8 cellular contexts compared by ENCODE assay signal in genomic region chr10:14879055-14879800, GRCh38. TPM values are rescaled to one million over a fixed set of nuclear protein-coding genes. Genes with fewer than 3 reads are reported as not detected.
A peak's percentile ranks its signal among the peaks of the same experiment; 100 is the strongest.
DNase-seq lines count a peak whose midpoint lies in the region; ATAC-seq and TF ChIP-seq lines count a peak whose summit lies in the region.

No MANE protein-coding gene starts in this region.

- peak; percentile 15 for ATAC-seq in GM19468 (IDR thresholded peaks at IDR 0.05; ENCODE audit: extremely low read depth, unreplicated experiment)
- ATAC-seq in HG03575 (IDR thresholded peaks at IDR 0.05; ENCODE audit: extremely low read depth, insufficient number of reproducible peaks, low FRiP score, unreplicated experiment), result peak; percentile 5
- peak; percentile 46 to 63 for ATAC-seq in lower lobe of right lung

- no peaks in the 10 kb centered on the region for H3K27me3 ChIP-seq in colonic mucosa
- no peaks in the 10 kb centered on the region for H3K27me3 ChIP-seq in lower lobe of right lung (ENCODE audit: low read depth)

- peaks cover 0 to 2% of the 10 kb centered on the region in 2 donors for H3K36me3 Mint-ChIP-seq in CD14-positive monocyte

- H3K4me1 ChIP-seq in colonic mucosa (peaks cover 3% of the 10 kb centered on the region), lower lobe of right lung (peaks cover 22% of the 10 kb centered on the region)

- intact Hi-C loops in CD14-positive monocyte (cut with micrococcal nuclease) (loop anchor here in 1 of 2 donors (2.0 to 5.0 kb wide), 2 partner anchors 40 to 73 kb away; partner anchors contain the start of genes CDNF, DCLRE1C, HSPA14 and MSANTD7), colonic mucosa (cut with DNase I) (no loop called here), lower lobe of right lung (cut with DNase I) (no loop called here)

- H3K27ac Mint-ChIP-seq in CD14-positive monocyte, result peak overlapping the region in 5 of 7 donors; percentile 62 to 86 (median 73)

- peak overlapping the region; percentile 73 to 83 for H3K9ac ChIP-seq in colonic mucosa (ENCODE audit: low read depth in 2 of 2, low read length in 2 of 2)

- H3K36me3 ChIP-seq in colonic mucosa (no peaks in the 10 kb centered on the region), lower lobe of right lung (no peaks in the 10 kb centered on the region)

- H3K4me3 Mint-ChIP-seq in CD14-positive monocyte, result peak overlapping the region; percentile 90 to 95

- DNase-seq in CD14-positive monocyte (ENCODE audit: low spot score) (no peak), colonic mucosa (peak; percentile 41), lower lobe of right lung (peak; percentile 52), mesenteric fat pad (ENCODE audit: low spot score) (no peak)
- peak; percentile 3 for DNase-seq in stimulated activated CD8-positive, alpha-beta memory T cell treated with anti-CD3 and anti-CD28 coated beads, Interleukin-7, amount 100 ng/mL, for 24 hours (ENCODE audit: low read depth)

- no peaks in the 10 kb centered on the region for H3K9me3 ChIP-seq in colonic mucosa
- H3K9me3 ChIP-seq in lower lobe of right lung, result no peaks in the 10 kb centered on the region

- peak overlapping the region; percentile 94 for H3K27ac ChIP-seq in colonic mucosa
- H3K27ac ChIP-seq in lower lobe of right lung, result peak overlapping the region; percentile 91

- peaks cover 49% of the 10 kb centered on the region for H3K4me1 Mint-ChIP-seq in CD14-positive monocyte

- TF ChIP-seq CTCF in CD14-positive monocyte (IDR thresholded peaks at IDR 0.05), result no peak
- no peak for TF ChIP-seq CTCF in WI38 (IDR thresholded peaks at IDR 0.05; ENCODE audit: low read depth, low read length)
- no peak for TF ChIP-seq CTCF in colonic mucosa (IDR thresholded peaks at IDR 0.05)
- no peak for TF ChIP-seq CTCF in lower lobe of right lung (IDR thresholded peaks at IDR 0.05)

- H3K27me3 Mint-ChIP-seq in CD14-positive monocyte (ENCODE audit: low read depth in 3 of 3), result peaks cover 0 to 2% (median 0%) of the 10 kb centered on the region in 3 donors

- H3K4me3 ChIP-seq in WI38 (ENCODE audit: low read depth, low read length) (peak overlapping the region; percentile 91), colonic mucosa (peak overlapping the region; percentile 89), lower lobe of right lung (peak overlapping the region; percentile 70)

- H3K9me3 Mint-ChIP-seq in CD14-positive monocyte, result no peaks in the 10 kb centered on the region

RNA-seq across cellular contexts. Expression of gene SUV39H2, which starts 0.6 kb away (rescaled TPM):
- 1 to 10 TPM in 1 of 2 donors, under 1 TPM in 1; 0.86 to 1.2 TPM for polyA plus RNA-seq in CD14-positive monocyte
- 10 to 100 TPM in 1 of 2 donors, 1 to 10 TPM in 1; 6.1 to 20.2 TPM for total RNA-seq in colonic mucosa
- 4.3 TPM for total RNA-seq in lower lobe of right lung
- total RNA-seq in mesenteric fat pad, result 8.6 TPM

RNA-seq across cellular contexts. Expression of gene HSPA14, which starts 41.1 kb away (rescaled TPM):
- polyA plus RNA-seq in CD14-positive monocyte, result 10 to 100 TPM; 15.4 to 19.3 TPM
- 10 to 100 TPM; 18.1 to 20.2 TPM for total RNA-seq in colonic mucosa
- total RNA-seq in lower lobe of right lung, result 10.4 TPM
- total RNA-seq in mesenteric fat pad, result 12.1 TPM

RNA-seq across cellular contexts. Expression of gene MSANTD7, which starts 41.1 kb away (rescaled TPM):
- 1 to 10 TPM; 5.0 to 7.3 TPM for polyA plus RNA-seq in CD14-positive monocyte
- total RNA-seq in colonic mucosa (10 to 100 TPM; 12.2 to 14.6 TPM), lower lobe of right lung (8.0 TPM), mesenteric fat pad (8.6 TPM)

RNA-seq across cellular contexts. Expression of gene CDNF, which starts 41.4 kb away (rescaled TPM):
- under 1 TPM in 1 of 2 donors, not detected in 1; 0.28 TPM for polyA plus RNA-seq in CD14-positive monocyte
- total RNA-seq in colonic mucosa (1 to 10 TPM in 1 of 2 donors, under 1 TPM in 1; 0.82 to 1.4 TPM), lower lobe of right lung (1.3 TPM), mesenteric fat pad (1.4 TPM)

Comparison
In these comparisons a context has a peak if more than half of its experiments do, and no peak if none do; other contexts are left out.
1. DNase-seq: peak in colonic mucosa (single experiment), lower lobe of right lung (single experiment) and stimulated activated CD8-positive, alpha-beta memory T cell treated with anti-CD3 and anti-CD28 coated beads, Interleukin-7, amount 100 ng/mL, for 24 hours (single experiment); none in CD14-positive monocyte (single experiment) and mesenteric fat pad (single experiment).
2. Peak in every context shown above with its lines, with median percentiles within 50 percentile points of each other: ATAC-seq and H3K4me3 ChIP-seq.